ENCODE assay signal across 11 cellular contexts in the genomic region with DNA sequence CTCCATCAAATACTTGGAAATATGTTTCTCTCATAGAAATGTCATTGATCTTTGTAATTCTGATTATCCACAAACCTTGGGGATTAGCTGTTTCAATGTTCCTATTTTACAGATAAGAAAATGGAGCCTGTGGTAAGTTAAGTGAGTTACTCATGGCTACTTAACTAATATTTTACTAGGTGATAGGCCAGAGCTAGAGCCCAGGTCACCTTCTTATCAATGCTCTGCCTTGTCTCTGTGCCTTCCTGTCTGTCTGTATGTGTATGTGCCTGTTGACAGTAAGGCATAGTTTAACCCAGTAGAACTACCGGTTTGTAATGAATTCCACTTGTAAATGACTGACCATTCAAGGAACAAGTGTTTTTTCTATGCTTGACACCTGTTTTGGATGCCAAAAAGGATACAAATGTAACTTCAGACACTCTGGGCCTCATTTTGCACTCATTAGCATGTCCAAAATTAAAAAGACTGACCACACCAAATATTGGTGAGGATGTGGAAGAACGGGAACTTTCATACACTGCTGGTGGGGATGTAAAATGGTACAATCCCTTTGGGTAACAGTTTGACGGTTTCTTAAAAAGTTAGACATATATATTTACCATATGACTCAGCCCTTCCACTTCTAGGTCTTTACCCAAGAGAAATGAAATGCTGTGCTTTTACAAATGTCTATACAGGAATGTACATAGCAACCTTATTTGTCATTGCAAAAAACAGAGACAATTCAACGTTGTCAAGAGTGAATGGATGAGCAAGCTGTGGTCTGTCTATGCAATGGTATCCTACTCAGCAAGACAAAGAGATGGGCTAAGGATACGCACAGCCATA. TPM values are rescaled to one million over a fixed set of nuclear protein-coding genes. Genes with fewer than 3 reads are reported as not detected.
A peak's percentile ranks its signal among the peaks of the same experiment; 100 is the strongest.
DNase-seq lines count a peak whose midpoint lies in the region; ATAC-seq and TF ChIP-seq lines count a peak whose summit lies in the region.
"Had no signal": no experiment of that assay in that cellular context is flagged by ENCODE, and none has a peak within 500 bp of the region (broad histone marks: within the 10 kb centered on the region; RNA-seq: fewer than 3 reads in every experiment).

No MANE protein-coding gene starts in this region.

- peak; percentile 29 for DNase-seq in DMS53 treated with DMSO at 0.1 percent for 48 hours (lab: John Stamatoyannopoulos, UW; ENCODE audit: unreplicated experiment)
- DNase-seq in SW 1271 (lab: John Stamatoyannopoulos, UW): peak; percentile 28 to 43
- peak; percentile 57 for DNase-seq in fibroblast of the aortic adventitia (ENCODE audit: low read depth)
- no peak for DNase-seq in UCSD-AML1 (lab: John Stamatoyannopoulos, UW; ENCODE audit: unreplicated experiment)
- DNase-seq in NCI-H82 (lab: John Stamatoyannopoulos, UW): no peak
- DNase-seq in cortex of kidney (lab: John Stamatoyannopoulos, UW): no peak
- DNase-seq: activated CD8-positive, alpha-beta memory T cell treated with anti-CD3 and anti-CD28 coated beads, Interleukin-2, amount 50 U/mL, for 48 hours; DMS153; foreskin melanocyte had no signal

- TF ChIP-seq CTCF in fibroblast of the aortic adventitia (IDR thresholded peaks at IDR 0.05; ENCODE audit: insufficient read depth, low read length): no peak

- ATAC-seq in HG02610 (IDR thresholded peaks at IDR 0.05; ENCODE audit: unreplicated experiment): peak; percentile 54
- ATAC-seq in GM18517 (IDR thresholded peaks at IDR 0.05; ENCODE audit: unreplicated experiment): no peak

- no peak overlapping the region for H3K4me3 ChIP-seq in fibroblast of the aortic adventitia (ENCODE audit: low read depth, low read length)

RNA-seq across cellular contexts. Expression of gene IL1A, which starts 19.6 kb away (rescaled TPM):
- total RNA-seq in fibroblast of the aortic adventitia (ENCODE audit: low replicate concordance): 0.90 TPM in 1 of 2 replicates, not detected in the other

RNA-seq across cellular contexts. Expression of gene IL1B, which starts 32.7 kb away (rescaled TPM):
- total RNA-seq in fibroblast of the aortic adventitia (ENCODE audit: low replicate concordance): 2.4 TPM in 1 of 2 replicates, not detected in the other

RNA-seq across cellular contexts. Expression of gene CKAP2L, which starts 39.5 kb away (rescaled TPM):
- total RNA-seq in fibroblast of the aortic adventitia (ENCODE audit: low replicate concordance): 2.7 and 26.4 TPM in 2 replicates

Comparison
In these comparisons a context has a peak if more than half of its experiments do, and no peak if none do; other contexts are left out.
1. DNase-seq: peak in DMS53 treated with DMSO at 0.1 percent for 48 hours (single experiment), SW 1271 (2 of 2) and fibroblast of the aortic adventitia (single experiment); none in UCSD-AML1 (single experiment), NCI-H82 (single experiment) and cortex of kidney (single experiment).